In genomic region chr3:46835059-46835458, GRCh38 we compare ENCODE assay signal across 34 cellular contexts. TPM values are rescaled to one million over a fixed set of nuclear protein-coding genes. Genes with fewer than 3 reads are reported as not detected.
"Had no signal": no experiment of that assay in that cellular context is flagged by ENCODE, and none has a peak within 500 bp of the region (broad histone marks: within the 10 kb centered on the region; RNA-seq: fewer than 3 reads in every experiment).

No MANE protein-coding gene starts in this region.

- H3K27me3 ChIP-seq: ascending aorta, MG63, SJCRH30 had no signal

- H3K27ac Mint-ChIP-seq: activated CD8-positive, alpha-beta T cell treated with anti-CD3 and anti-CD28 coated beads for 36 hours; activated naive CD4-positive, alpha-beta T cell treated with anti-CD3 and anti-CD28 coated beads, Interleukin-2, amount 50 U/mL, for 72 hours; activated naive CD8-positive, alpha-beta T cell treated with anti-CD3 and anti-CD28 coated beads, Interleukin-2, amount 50 U/mL, for 24 hours; activated T-cell treated with anti-CD3 and anti-CD28 coated beads, Interleukin-2, amount 50 U/mL, for 24 hours; activated T-helper 1 cell treated with anti-CD3 and anti-CD28 coated beads, Interleukin-12 subunit alpha, Interleukin-12 subunit beta, Interleukin-2, Interleukin-4 antibody, amounts not matched to agents 30 ng/mL and 10 ng/mL and 1 ng/mL, durations not matched to agents 14 hours and 24 hours and 36 hours; brain had no signal

- H3K4me3 Mint-ChIP-seq: activated CD8-positive, alpha-beta T cell treated with anti-CD3 and anti-CD28 coated beads for 36 hours; activated naive CD8-positive, alpha-beta T cell treated with anti-CD3 and anti-CD28 coated beads, Interleukin-2, amount 50 U/mL, for 24 hours; activated T-cell treated with anti-CD3 and anti-CD28 coated beads, Interleukin-2, amount 50 U/mL, for 24 hours; activated T-helper 1 cell treated with anti-CD3 and anti-CD28 coated beads, Interleukin-12 subunit alpha, Interleukin-12 subunit beta, Interleukin-2, Interleukin-4 antibody, amounts not matched to agents 30 ng/mL and 10 ng/mL and 1 ng/mL, durations not matched to agents 14 hours and 24 hours and 36 hours; brain had no signal

- H3K4me1 ChIP-seq: ascending aorta, SJCRH30 had no signal

- H3K27me3 Mint-ChIP-seq: activated CD8-positive, alpha-beta T cell treated with anti-CD3 and anti-CD28 coated beads for 36 hours; activated T-cell treated with anti-CD3 and anti-CD28 coated beads, Interleukin-2, amount 50 U/mL, for 24 hours had no signal

- ATAC-seq: activated CD4-positive, CD25-positive, alpha-beta regulatory T cell treated with anti-CD3 and anti-CD28 coated beads, Interleukin-2, amount 50 U/mL, for 24 hours; activated CD8-positive, alpha-beta T cell treated with anti-CD3 and anti-CD28 coated beads for 36 hours; activated naive CD4-positive, alpha-beta T cell treated with anti-CD3 and anti-CD28 coated beads, Interleukin-2, amount 50 U/mL, for 72 hours; activated naive CD8-positive, alpha-beta T cell treated with anti-CD3 and anti-CD28 coated beads, Interleukin-2, amount 50 U/mL, for 24 hours; Panc1; Right ventricle myocardium inferior; SK-N-SH treated with all-trans-retinoic acid at 6 μM for 48 hours had no signal

- H3K4me3 ChIP-seq: ascending aorta, MG63, SJCRH30 had no signal

- H3K27ac ChIP-seq: ascending aorta, SJCRH30 had no signal

- H3K36me3 ChIP-seq: ascending aorta, MG63, SJCRH30 had no signal

- H3K4me1 Mint-ChIP-seq: brain had no signal

- DNase-seq: activated CD4-positive, alpha-beta T cell treated with anti-CD3 and anti-CD28 coated beads for 4 hours; activated CD8-positive, alpha-beta T cell treated with anti-CD3 and anti-CD28 coated beads for 36 hours; activated effector memory CD4-positive, alpha-beta T cell treated with Interleukin-2 at 50 U/mL for 16 hours; activated naive CD4-positive, alpha-beta T cell; activated naive CD8-positive, alpha-beta T cell treated with anti-CD3 and anti-CD28 coated beads, Interleukin-2, amount 50 U/mL, for 24 hours; activated T-cell treated with anti-CD3 and anti-CD28 coated beads, Interleukin-2, amount 50 U/mL, for 24 hours; amniotic stem cell; cerebellar nuclear complex; MG63; MV-4-11; NCI-H1092 treated with DMSO at 0.1 percent for 48 hours; NCI-H1417 treated with DMSO at 0.1 percent for 48 hours; NCI-H1694; NCI-H2029; NCI-H2107; NCI-H2171 treated with DMSO at 0.1 percent for 48 hours; NCI-H226; NCI-H526 treated with DMSO at 0.1 percent for 48 hours; NCI-H82; NK-92 treated with Interleukin-12 subunit alpha and Interleukin-12 subunit beta, amount 100 ng/mL, for 24 hours; OCI-M1; RPMI8226; SJCRH30; SW 1271 had no signal

- H3K9me3 ChIP-seq: MG63, SJCRH30 had no signal

RNA-seq across cellular contexts. Expression of gene MYL3, which starts 28.2 kb away (rescaled TPM):
- total RNA-seq: activated CD8-positive, alpha-beta T cell treated with anti-CD3 and anti-CD28 coated beads for 36 hours; activated naive CD4-positive, alpha-beta T cell treated with anti-CD3 and anti-CD28 coated beads, Interleukin-2, amount 50 U/mL, for 72 hours; activated T-helper 1 cell treated with anti-CD3 and anti-CD28 coated beads, Interleukin-12 subunit alpha, Interleukin-12 subunit beta, Interleukin-2, Interleukin-4 antibody, amounts not matched to agents 30 ng/mL and 10 ng/mL and 1 ng/mL, durations not matched to agents 14 hours and 24 hours and 36 hours; NCI-H460; SJCRH30; T-helper 1 cell treated with Interleukin-12 subunit alpha and Interleukin-12 subunit beta and Interleukin-4 antibody, amounts not matched to agents 30 ng/mL and 1 ng/mL, for 36 hours had no signal

RNA-seq across cellular contexts. Expression of gene PTH1R, which starts 42.5 kb away (rescaled TPM):
- total RNA-seq: activated CD8-positive, alpha-beta T cell treated with anti-CD3 and anti-CD28 coated beads for 36 hours; activated naive CD4-positive, alpha-beta T cell treated with anti-CD3 and anti-CD28 coated beads, Interleukin-2, amount 50 U/mL, for 72 hours; activated T-helper 1 cell treated with anti-CD3 and anti-CD28 coated beads, Interleukin-12 subunit alpha, Interleukin-12 subunit beta, Interleukin-2, Interleukin-4 antibody, amounts not matched to agents 30 ng/mL and 10 ng/mL and 1 ng/mL, durations not matched to agents 14 hours and 24 hours and 36 hours; T-helper 1 cell treated with Interleukin-12 subunit alpha and Interleukin-12 subunit beta and Interleukin-4 antibody, amounts not matched to agents 30 ng/mL and 1 ng/mL, for 36 hours had no signal
